9 cellular contexts compared by ENCODE assay signal in genomic region chr7:49791089-49791741, GRCh38. TPM values are rescaled to one million over a fixed set of nuclear protein-coding genes. Genes with fewer than 3 reads are reported as not detected.
DNase-seq lines count a peak whose midpoint lies in the region; ATAC-seq lines count a peak whose summit lies in the region.
"Had no signal": no experiment of that assay in that cellular context is flagged by ENCODE, and none has a peak within 500 bp of the region (broad histone marks: within the 10 kb centered on the region; RNA-seq: fewer than 3 reads in every experiment).

No MANE protein-coding gene starts in this region.

- no peak overlapping the region for H4K91ac ChIP-seq in trophoblast cell (ENCODE audit: low read depth, low read length)

- no peak overlapping the region for H2AK5ac ChIP-seq in trophoblast cell (ENCODE audit: low read length)

- H3K36me3 ChIP-seq in Karpas-422 (ENCODE audit: insufficient read depth, low read length) (no peaks in the 10 kb centered on the region), trophoblast cell (ENCODE audit: control insufficient read depth in 1 of 2, insufficient read depth in 2 of 2, low read length in 2 of 2) (no peaks in the 10 kb centered on the region)

- no CpG with 5 or more reads among the region's 7 CpGs for WGBS in trophoblast cell (ENCODE audit: extremely low coverage, insufficient coverage, insufficient read length)

- H2AFZ ChIP-seq in Karpas-422 (ENCODE audit: low read length) (no peak overlapping the region), trophoblast cell (ENCODE audit: insufficient read depth, low read length, poor library complexity) (no peak overlapping the region)

- H4K8ac ChIP-seq in trophoblast cell (ENCODE audit: low read depth, low read length), result no peak overlapping the region

- H3K4me3 ChIP-seq in Karpas-422 (ENCODE audit: low read length) (no peak overlapping the region), trophoblast cell (ENCODE audit: low read depth, low read length) (no peak overlapping the region)

- no peak overlapping the region for H3K27ac ChIP-seq in Karpas-422 (ENCODE audit: low read length)
- H3K27ac ChIP-seq in trophoblast cell (ENCODE audit: low read depth, low read length), result no peak overlapping the region

- no peak overlapping the region for H2BK5ac ChIP-seq in trophoblast cell (ENCODE audit: low read depth, low read length, poor library complexity)

- no peak overlapping the region for H3K4me2 ChIP-seq in Karpas-422 (ENCODE audit: low read depth, low read length, poor library complexity, severe bottlenecking)
- H3K4me2 ChIP-seq in trophoblast cell (ENCODE audit: low read length), result no peak overlapping the region

- H3K79me2 ChIP-seq in Karpas-422 (ENCODE audit: low read length) (no peaks in the 10 kb centered on the region), trophoblast cell (ENCODE audit: control insufficient read depth, insufficient read depth, low read length, poor library complexity) (no peaks in the 10 kb centered on the region)

- intact Hi-C loops in posterior vena cava (cut with DNase I), result no loop called here

- H3K9ac ChIP-seq in Karpas-422 (ENCODE audit: low read length), result no peak overlapping the region
- H3K9ac ChIP-seq in trophoblast cell (ENCODE audit: low read length), result no peak overlapping the region

- H2BK12ac ChIP-seq in trophoblast cell (ENCODE audit: low read length), result no peak overlapping the region

- no peak overlapping the region for H2BK120ac ChIP-seq in trophoblast cell (ENCODE audit: insufficient read depth, low read length, poor library complexity)

- H4K12ac ChIP-seq in trophoblast cell (ENCODE audit: low read depth, low read length), result no peak overlapping the region

- peak; percentile 79 for DNase-seq in Karpas-422
- DNase-seq in cerebellar nuclear complex (lab: John Stamatoyannopoulos, UW), result peak; percentile 27 to 77
- peak; percentile 9 to 28 for DNase-seq in trophoblast cell
- no peak for DNase-seq in stimulated activated CD4-positive, alpha-beta T cell treated with anti-CD3 and anti-CD28 coated beads, Interleukin-4, amount 100 ng/mL, for 4 hours
- DNase-seq in posterior vena cava (ENCODE audit: low spot score), result no peak
- no peak for DNase-seq in inferior parietal cortex (ENCODE audit: extremely low spot score)

- no peaks in the 10 kb centered on the region for H3K9me2 ChIP-seq in Karpas-422 (replicated peaks; ENCODE audit: insufficient read depth, low read length)

- H3K27me3 ChIP-seq in Karpas-422 (ENCODE audit: low read length) (no peaks in the 10 kb centered on the region), trophoblast cell (ENCODE audit: insufficient read depth, low read length) (no peaks in the 10 kb centered on the region)

- no peak overlapping the region for H3K4ac ChIP-seq in trophoblast cell (ENCODE audit: low read depth, low read length)

- ATAC-seq in GM18498 (IDR thresholded peaks at IDR 0.05; ENCODE audit: unreplicated experiment) (peak; percentile 88), GM21619 (IDR thresholded peaks at IDR 0.05; ENCODE audit: unreplicated experiment) (peak; percentile 76)

- H3K9me3 ChIP-seq in Karpas-422 (ENCODE audit: low read length) (no peaks in the 10 kb centered on the region), trophoblast cell (ENCODE audit: insufficient read depth, low read depth, low read length) (peaks cover 6% of the 10 kb centered on the region)

- no peak overlapping the region for H3K14ac ChIP-seq in trophoblast cell (ENCODE audit: low read length)

- no peaks in the 10 kb centered on the region for H3K79me1 ChIP-seq in trophoblast cell (ENCODE audit: low read length)

- no peaks in the 10 kb centered on the region for H4K20me1 ChIP-seq in Karpas-422 (ENCODE audit: insufficient read depth, low read depth, low read length)

- H3K18ac ChIP-seq in trophoblast cell (ENCODE audit: low read length), result no peak overlapping the region

- peaks cover 21% of the 10 kb centered on the region for H3K4me1 ChIP-seq in Karpas-422 (ENCODE audit: low read length)
- no peaks in the 10 kb centered on the region for H3K4me1 ChIP-seq in trophoblast cell (ENCODE audit: control insufficient read depth in 1 of 2, insufficient read depth in 2 of 2, low read length in 2 of 2)

- H3K23ac ChIP-seq in trophoblast cell (ENCODE audit: low read length), result no peak overlapping the region

RNA-seq across cellular contexts. Expression of gene VWC2, which starts 17.8 kb away (rescaled TPM):
- not detected in 2 replicates for total RNA-seq in Karpas-422 (2014; rRNA removed; shearing (Covaris generic); ENCODE audit: low replicate concordance)
- polyA plus RNA-seq in trophoblast cell (2013), result under 0.01 TPM in 1 of 2 replicates, not detected in the other
- total RNA-seq in posterior vena cava, result under 1 TPM; 0.10 to 0.60 TPM
- total RNA-seq: fibroblast of villous mesenchyme had no signal

Comparison
In these comparisons a context has a peak if more than half of its experiments do, and no peak if none do; other contexts are left out.
1. DNase-seq: peak in Karpas-422 (single experiment), cerebellar nuclear complex (2 of 2) and trophoblast cell (2 of 2); none in stimulated activated CD4-positive, alpha-beta T cell treated with anti-CD3 and anti-CD28 coated beads, Interleukin-4, amount 100 ng/mL, for 4 hours (0 of 2), posterior vena cava (single experiment) and inferior parietal cortex (single experiment).